Comparison of ENCODE assay signal across 8 cellular contexts in the genomic region with DNA sequence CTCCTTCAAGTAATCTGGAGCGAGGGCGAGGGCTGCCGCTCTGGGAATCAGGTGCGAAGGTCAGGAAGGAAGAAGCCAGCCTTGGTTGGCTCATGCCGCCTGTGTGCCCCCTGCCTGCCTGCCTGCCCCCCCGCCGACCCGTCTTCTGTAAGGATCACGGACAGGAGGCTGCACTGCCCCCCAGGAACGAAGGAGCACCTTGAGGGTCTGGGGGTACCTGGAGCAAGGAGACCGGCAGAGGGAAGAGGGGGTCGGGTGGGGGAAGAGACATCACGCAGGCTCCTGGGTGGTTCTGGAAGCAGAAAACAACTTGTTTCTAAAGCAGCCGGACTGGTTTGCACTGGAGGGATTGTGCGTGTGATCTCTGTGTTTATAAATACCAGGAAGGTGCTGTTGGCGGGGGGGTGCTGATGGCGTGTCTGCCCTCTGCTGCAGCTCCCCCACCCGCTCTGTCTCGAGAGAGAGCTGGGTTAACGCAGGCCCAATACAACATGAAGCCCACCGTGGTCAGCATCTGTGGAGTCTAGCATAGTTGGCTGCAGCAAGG. TPM values are rescaled to one million over a fixed set of nuclear protein-coding genes. Genes with fewer than 3 reads are reported as not detected.
DNase-seq lines count a peak whose midpoint lies in the region; ATAC-seq, FAIRE-seq and TF ChIP-seq lines count a peak whose summit lies in the region.

No MANE protein-coding gene starts in this region.

- TF ChIP-seq CTCF in BJ (IDR thresholded peaks at IDR 0.05; ENCODE audit: insufficient read depth, low read depth, low read length) (no peak), choroid plexus epithelial cell (conservative IDR thresholded peaks at IDR 0.05; ENCODE audit: low read depth, low read length) (no peak), lung (IDR thresholded peaks at IDR 0.05; ENCODE audit: control extremely low read depth, extremely low read depth) (no peak)

- ATAC-seq in lung (ENCODE audit: insufficient read depth, low FRiP score): no peak
- no peak for ATAC-seq in stimulated activated effector memory CD8-positive, alpha-beta T cell treated with anti-CD3 and anti-CD28 coated beads, Interleukin-12 subunit alpha, Interleukin-12 subunit beta, amount 100 ng/mL, for 72 hours
- no peak for ATAC-seq in HG03469 (IDR thresholded peaks at IDR 0.05; ENCODE audit: unreplicated experiment)

- peak overlapping the region in 2 of 3 donors; percentile 16 to 90 for H3K27ac Mint-ChIP-seq in IgD-negative memory B cell
- no peak overlapping the region for H3K27ac Mint-ChIP-seq in stimulated activated effector memory CD8-positive, alpha-beta T cell treated with anti-CD3 and anti-CD28 coated beads, Interleukin-12 subunit alpha, Interleukin-12 subunit beta, amount 100 ng/mL, for 72 hours

- H3K36me3 ChIP-seq in BJ (ENCODE audit: control insufficient read depth, insufficient read depth, low read length) (peaks cover 2% of the 10 kb centered on the region), lung (ENCODE audit: control insufficient read depth in 2 of 2, insufficient read depth in 2 of 2, low read length in 2 of 2) (peaks cover 0 to 2% of the 10 kb centered on the region in 2 donors)

- no peaks in the 10 kb centered on the region for H3K9me3 ChIP-seq in lung (ENCODE audit: control insufficient read depth in 2 of 2, insufficient read depth in 1 of 2, low read length in 1 of 2)

- CTCF ChIA-PET in BJ (lab: Yijun Ruan, JAX): no interaction called here

- peak overlapping the region in 2 of 4 donors; percentile 60 to 98 for H3K4me3 Mint-ChIP-seq in IgD-negative memory B cell
- no peak overlapping the region for H3K4me3 Mint-ChIP-seq in stimulated activated effector memory CD8-positive, alpha-beta T cell treated with anti-CD3 and anti-CD28 coated beads, Interleukin-12 subunit alpha, Interleukin-12 subunit beta, amount 100 ng/mL, for 72 hours

- H3K4me3 ChIP-seq in BJ (ENCODE audit: low read depth, low read length): peak overlapping the region; percentile 97
- peak overlapping the region; percentile 93 for H3K4me3 ChIP-seq in choroid plexus epithelial cell (ENCODE audit: low read depth, low read length)
- H3K4me3 ChIP-seq in lung: peak overlapping the region; percentile 94

- H3K27ac ChIP-seq in lung (ENCODE audit: low read depth in 1 of 2, low read length in 1 of 2): peak overlapping the region; percentile 99

- peaks cover 7% of the 10 kb centered on the region for H3K27me3 Mint-ChIP-seq in IgD-negative memory B cell

- 1% methylated on average over 20 to 21 of the region's 21 CpGs for WGBS in lung, 2 donors

- DNase-seq in BJ (ENCODE audit: low read depth) (no peak), choroid plexus epithelial cell (ENCODE audit: low read depth) (peak; percentile 73), lung (ENCODE audit: low spot score) (peak; percentile 53), T-helper 9 cell (no peak), H54 (ENCODE audit: insufficient read length, low spot score) (no peak)
- DNase-seq in stimulated activated effector memory CD8-positive, alpha-beta T cell treated with anti-CD3 and anti-CD28 coated beads, Interleukin-12 subunit alpha, Interleukin-12 subunit beta, amount 100 ng/mL, for 72 hours (ENCODE audit: low spot score in 2 of 2): no peak

- H3K4me1 Mint-ChIP-seq in IgD-negative memory B cell: peaks cover 7 to 10% (median 8%) of the 10 kb centered on the region in 3 donors
- H3K4me1 Mint-ChIP-seq in stimulated activated effector memory CD8-positive, alpha-beta T cell treated with anti-CD3 and anti-CD28 coated beads, Interleukin-12 subunit alpha, Interleukin-12 subunit beta, amount 100 ng/mL, for 72 hours: peaks cover 36% of the 10 kb centered on the region

- TF ChIP-seq POLR2A in H54 (IDR thresholded peaks at IDR 0.05; ENCODE audit: low read depth, low read length): no peak

- no peak for FAIRE-seq in H54 (lab: Jason Lieb, UNC)

- POLR2A ChIA-PET in BJ (lab: Charles Lee): interaction anchor here (0.7 kb wide), 1 partner anchor 14 kb away, joined by 4 read pairs; no protein-coding TSS in a partner anchor

- H3K27me3 ChIP-seq in BJ (ENCODE audit: control insufficient read depth, insufficient read depth, low read length) (no peaks in the 10 kb centered on the region), lung (ENCODE audit: control insufficient read depth, insufficient read depth) (no peaks in the 10 kb centered on the region)

- peaks cover 10 to 15% of the 10 kb centered on the region in 2 donors for H3K4me1 ChIP-seq in lung (ENCODE audit: control insufficient read depth in 2 of 2, insufficient read depth in 2 of 2, low read length in 2 of 2)

- peaks cover 1% of the 10 kb centered on the region for H3K36me3 Mint-ChIP-seq in IgD-negative memory B cell
- no peaks in the 10 kb centered on the region for H3K36me3 Mint-ChIP-seq in stimulated activated effector memory CD8-positive, alpha-beta T cell treated with anti-CD3 and anti-CD28 coated beads, Interleukin-12 subunit alpha, Interleukin-12 subunit beta, amount 100 ng/mL, for 72 hours

- H3K9me3 Mint-ChIP-seq in IgD-negative memory B cell: peaks cover 0 to 2% (median 0%) of the 10 kb centered on the region in 3 donors
- no peaks in the 10 kb centered on the region for H3K9me3 Mint-ChIP-seq in stimulated activated effector memory CD8-positive, alpha-beta T cell treated with anti-CD3 and anti-CD28 coated beads, Interleukin-12 subunit alpha, Interleukin-12 subunit beta, amount 100 ng/mL, for 72 hours

RNA-seq across cellular contexts. Expression of a gene that starts 1.7 kb away (rescaled TPM):
- polyA plus RNA-seq in BJ (2011; rRNA removed) (43.1 and 52.5 TPM in 2 replicates), IgD-negative memory B cell (0.50 TPM), lung (10 to 100 TPM; 23.5 to 97.9 TPM)
- polyA minus RNA-seq in BJ (2011; rRNA and poly(A)+ RNA removed): 80.7 and 95.7 TPM in 2 replicates
- total RNA-seq in lung: 10 to 100 TPM; 40.0 to 97.0 TPM

Comparison
In these comparisons a context has a peak if more than half of its experiments do, and no peak if none do; other contexts are left out.
1. DNase-seq: peak in choroid plexus epithelial cell (single experiment) and lung (single experiment); none in BJ (single experiment), T-helper 9 cell (single experiment), H54 (single experiment) and stimulated activated effector memory CD8-positive, alpha-beta T cell treated with anti-CD3 and anti-CD28 coated beads, Interleukin-12 subunit alpha, Interleukin-12 subunit beta, amount 100 ng/mL, for 72 hours (0 of 2).
2. RNA of a gene that starts 1.7 kb away (polyA plus RNA-seq): 23.5 to 97.9 TPM in lung and 43.1 to 52.5 TPM in BJ; 0.50 TPM in IgD-negative memory B cell (single experiment); every median in the first group is over 10 times any median in the second.
3. Peak in every context shown above with its lines, with median percentiles within 50 percentile points of each other: H3K4me3 ChIP-seq.